ENCODE assay signal across 1 cellular context in the genomic region with DNA sequence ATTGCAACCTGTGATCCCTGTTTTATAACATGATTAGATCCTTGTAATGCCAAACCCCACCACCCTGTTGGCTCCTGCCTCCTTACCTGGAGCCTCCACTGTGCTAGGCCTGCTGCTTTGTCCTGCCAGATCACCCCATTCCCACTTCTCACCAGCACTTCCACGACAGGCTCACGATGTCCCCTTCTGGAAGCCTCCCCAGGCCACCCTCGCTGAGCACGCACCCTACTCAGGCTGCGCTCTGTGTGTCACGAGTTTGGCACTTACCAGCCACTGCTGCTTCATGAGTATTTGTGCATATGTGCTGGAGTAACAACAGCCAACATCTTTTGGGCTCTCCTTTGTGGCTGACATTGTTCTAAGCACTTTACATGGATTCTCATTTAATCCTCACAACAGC.
TF ChIP-seq lines count a peak whose summit lies in the region.

No MANE protein-coding gene starts in this region.

TF ChIP-seq in GM23338, 12 proteins besides CTCF, POLR2A, EP300 and RAD21 (continued from another document):
- TF ChIP-seq, protein P1, sequence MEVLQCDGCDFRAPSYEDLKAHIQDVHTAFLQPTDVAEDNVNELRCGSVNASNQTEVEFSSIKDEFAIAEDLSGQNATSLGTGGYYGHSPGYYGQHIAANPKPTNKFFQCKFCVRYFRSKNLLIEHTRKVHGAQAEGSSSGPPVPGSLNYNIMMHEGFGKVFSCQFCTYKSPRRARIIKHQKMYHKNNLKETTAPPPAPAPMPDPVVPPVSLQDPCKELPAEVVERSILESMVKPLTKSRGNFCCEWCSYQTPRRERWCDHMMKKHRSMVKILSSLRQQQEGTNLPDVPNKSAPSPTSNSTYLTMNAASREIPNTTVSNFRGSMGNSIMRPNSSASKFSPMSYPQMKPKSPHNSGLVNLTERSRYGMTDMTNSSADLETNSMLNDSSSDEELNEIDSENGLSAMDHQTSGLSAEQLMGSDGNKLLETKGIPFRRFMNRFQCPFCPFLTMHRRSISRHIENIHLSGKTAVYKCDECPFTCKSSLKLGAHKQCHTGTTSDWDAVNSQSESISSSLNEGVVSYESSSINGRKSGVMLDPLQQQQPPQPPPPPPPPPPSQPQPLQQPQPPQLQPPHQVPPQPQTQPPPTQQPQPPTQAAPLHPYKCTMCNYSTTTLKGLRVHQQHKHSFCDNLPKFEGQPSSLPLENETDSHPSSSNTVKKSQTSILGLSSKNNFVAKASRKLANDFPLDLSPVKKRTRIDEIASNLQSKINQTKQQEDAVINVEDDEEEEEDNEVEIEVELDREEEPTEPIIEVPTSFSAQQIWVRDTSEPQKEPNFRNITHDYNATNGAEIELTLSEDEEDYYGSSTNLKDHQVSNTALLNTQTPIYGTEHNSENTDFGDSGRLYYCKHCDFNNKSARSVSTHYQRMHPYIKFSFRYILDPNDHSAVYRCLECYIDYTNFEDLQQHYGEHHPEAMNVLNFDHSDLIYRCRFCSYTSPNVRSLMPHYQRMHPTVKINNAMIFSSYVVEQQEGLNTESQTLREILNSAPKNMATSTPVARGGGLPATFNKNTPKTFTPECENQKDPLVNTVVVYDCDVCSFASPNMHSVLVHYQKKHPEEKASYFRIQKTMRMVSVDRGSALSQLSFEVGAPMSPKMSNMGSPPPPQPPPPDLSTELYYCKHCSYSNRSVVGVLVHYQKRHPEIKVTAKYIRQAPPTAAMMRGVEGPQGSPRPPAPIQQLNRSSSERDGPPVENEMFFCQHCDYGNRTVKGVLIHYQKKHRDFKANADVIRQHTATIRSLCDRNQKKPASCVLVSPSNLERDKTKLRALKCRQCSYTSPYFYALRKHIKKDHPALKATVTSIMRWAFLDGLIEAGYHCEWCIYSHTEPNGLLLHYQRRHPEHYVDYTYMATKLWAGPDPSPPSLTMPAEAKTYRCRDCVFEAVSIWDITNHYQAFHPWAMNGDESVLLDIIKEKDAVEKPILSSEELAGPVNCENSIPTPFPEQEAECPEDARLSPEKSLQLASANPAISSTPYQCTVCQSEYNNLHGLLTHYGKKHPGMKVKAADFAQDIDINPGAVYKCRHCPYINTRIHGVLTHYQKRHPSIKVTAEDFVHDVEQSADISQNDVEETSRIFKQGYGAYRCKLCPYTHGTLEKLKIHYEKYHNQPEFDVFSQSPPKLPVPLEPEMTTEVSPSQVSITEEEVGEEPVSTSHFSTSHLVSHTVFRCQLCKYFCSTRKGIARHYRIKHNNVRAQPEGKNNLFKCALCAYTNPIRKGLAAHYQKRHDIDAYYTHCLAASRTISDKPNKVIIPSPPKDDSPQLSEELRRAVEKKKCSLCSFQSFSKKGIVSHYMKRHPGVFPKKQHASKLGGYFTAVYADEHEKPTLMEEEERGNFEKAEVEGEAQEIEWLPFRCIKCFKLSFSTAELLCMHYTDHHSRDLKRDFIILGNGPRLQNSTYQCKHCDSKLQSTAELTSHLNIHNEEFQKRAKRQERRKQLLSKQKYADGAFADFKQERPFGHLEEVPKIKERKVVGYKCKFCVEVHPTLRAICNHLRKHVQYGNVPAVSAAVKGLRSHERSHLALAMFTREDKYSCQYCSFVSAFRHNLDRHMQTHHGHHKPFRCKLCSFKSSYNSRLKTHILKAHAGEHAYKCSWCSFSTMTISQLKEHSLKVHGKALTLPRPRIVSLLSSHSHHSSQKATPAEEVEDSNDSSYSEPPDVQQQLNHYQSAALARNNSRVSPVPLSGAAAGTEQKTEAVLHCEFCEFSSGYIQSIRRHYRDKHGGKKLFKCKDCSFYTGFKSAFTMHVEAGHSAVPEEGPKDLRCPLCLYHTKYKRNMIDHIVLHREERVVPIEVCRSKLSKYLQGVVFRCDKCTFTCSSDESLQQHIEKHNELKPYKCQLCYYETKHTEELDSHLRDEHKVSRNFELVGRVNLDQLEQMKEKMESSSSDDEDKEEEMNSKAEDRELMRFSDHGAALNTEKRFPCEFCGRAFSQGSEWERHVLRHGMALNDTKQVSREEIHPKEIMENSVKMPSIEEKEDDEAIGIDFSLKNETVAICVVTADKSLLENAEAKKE (CRISPR knock-in tag; IDR thresholded peaks at IDR 0.05) = no peak
- TF ChIP-seq EZH2 (IDR thresholded peaks at IDR 0.05; ENCODE audit: low read depth, unreplicated experiment) (no peak), NANOG (IDR thresholded peaks at IDR 0.05; ENCODE audit: borderline replicate concordance) (no peak), EZH2phosphoT487 (IDR thresholded peaks at IDR 0.05; ENCODE audit: unreplicated experiment) (no peak), JUNB (IDR thresholded peaks at IDR 0.05; ENCODE audit: unreplicated experiment) (no peak), CREB1 (CRISPR knock-in tag; IDR thresholded peaks at IDR 0.05; ENCODE audit: low read depth) (no peak), POLR2AphosphoS5 (IDR thresholded peaks at IDR 0.05; ENCODE audit: low read depth) (no peak), ZNF114 (CRISPR knock-in tag; IDR thresholded peaks at IDR 0.05) (no peak)
- TF ChIP-seq, protein P2, sequence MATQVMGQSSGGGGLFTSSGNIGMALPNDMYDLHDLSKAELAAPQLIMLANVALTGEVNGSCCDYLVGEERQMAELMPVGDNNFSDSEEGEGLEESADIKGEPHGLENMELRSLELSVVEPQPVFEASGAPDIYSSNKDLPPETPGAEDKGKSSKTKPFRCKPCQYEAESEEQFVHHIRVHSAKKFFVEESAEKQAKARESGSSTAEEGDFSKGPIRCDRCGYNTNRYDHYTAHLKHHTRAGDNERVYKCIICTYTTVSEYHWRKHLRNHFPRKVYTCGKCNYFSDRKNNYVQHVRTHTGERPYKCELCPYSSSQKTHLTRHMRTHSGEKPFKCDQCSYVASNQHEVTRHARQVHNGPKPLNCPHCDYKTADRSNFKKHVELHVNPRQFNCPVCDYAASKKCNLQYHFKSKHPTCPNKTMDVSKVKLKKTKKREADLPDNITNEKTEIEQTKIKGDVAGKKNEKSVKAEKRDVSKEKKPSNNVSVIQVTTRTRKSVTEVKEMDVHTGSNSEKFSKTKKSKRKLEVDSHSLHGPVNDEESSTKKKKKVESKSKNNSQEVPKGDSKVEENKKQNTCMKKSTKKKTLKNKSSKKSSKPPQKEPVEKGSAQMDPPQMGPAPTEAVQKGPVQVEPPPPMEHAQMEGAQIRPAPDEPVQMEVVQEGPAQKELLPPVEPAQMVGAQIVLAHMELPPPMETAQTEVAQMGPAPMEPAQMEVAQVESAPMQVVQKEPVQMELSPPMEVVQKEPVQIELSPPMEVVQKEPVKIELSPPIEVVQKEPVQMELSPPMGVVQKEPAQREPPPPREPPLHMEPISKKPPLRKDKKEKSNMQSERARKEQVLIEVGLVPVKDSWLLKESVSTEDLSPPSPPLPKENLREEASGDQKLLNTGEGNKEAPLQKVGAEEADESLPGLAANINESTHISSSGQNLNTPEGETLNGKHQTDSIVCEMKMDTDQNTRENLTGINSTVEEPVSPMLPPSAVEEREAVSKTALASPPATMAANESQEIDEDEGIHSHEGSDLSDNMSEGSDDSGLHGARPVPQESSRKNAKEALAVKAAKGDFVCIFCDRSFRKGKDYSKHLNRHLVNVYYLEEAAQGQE (IDR thresholded peaks at IDR 0.05; ENCODE audit: unreplicated experiment) = no peak
- TF ChIP-seq, protein P3, sequence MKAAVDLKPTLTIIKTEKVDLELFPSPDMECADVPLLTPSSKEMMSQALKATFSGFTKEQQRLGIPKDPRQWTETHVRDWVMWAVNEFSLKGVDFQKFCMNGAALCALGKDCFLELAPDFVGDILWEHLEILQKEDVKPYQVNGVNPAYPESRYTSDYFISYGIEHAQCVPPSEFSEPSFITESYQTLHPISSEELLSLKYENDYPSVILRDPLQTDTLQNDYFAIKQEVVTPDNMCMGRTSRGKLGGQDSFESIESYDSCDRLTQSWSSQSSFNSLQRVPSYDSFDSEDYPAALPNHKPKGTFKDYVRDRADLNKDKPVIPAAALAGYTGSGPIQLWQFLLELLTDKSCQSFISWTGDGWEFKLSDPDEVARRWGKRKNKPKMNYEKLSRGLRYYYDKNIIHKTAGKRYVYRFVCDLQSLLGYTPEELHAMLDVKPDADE (IDR thresholded peaks at IDR 0.05) = no peak
